2 cellular contexts compared by ENCODE assay signal in genomic region chrX:112941209-112941788, GRCh38.
TF ChIP-seq lines count a peak whose summit lies in the region.

No MANE protein-coding gene starts in this region.

TF ChIP-seq in liver, 16 proteins besides CTCF, POLR2A, EP300 and RAD21 (continued from another document):
- no peak for TF ChIP-seq ATF3 (IDR thresholded peaks at IDR 0.05)
- no peak for TF ChIP-seq ZBTB33 (IDR thresholded peaks at IDR 0.05)
- no peak for TF ChIP-seq SP1 (IDR thresholded peaks at IDR 0.05)
- no peak for TF ChIP-seq NR2F2 (IDR thresholded peaks at IDR 0.05)
- no peak for TF ChIP-seq REST (IDR thresholded peaks at IDR 0.05)
- TF ChIP-seq MAX (IDR thresholded peaks at IDR 0.05): no peak
- TF ChIP-seq HNF4G (IDR thresholded peaks at IDR 0.05): no peak
- TF ChIP-seq TAF1 (conservative IDR thresholded peaks at IDR 0.05): no peak
- no peak for TF ChIP-seq YY1 (IDR thresholded peaks at IDR 0.05)
- no peak for TF ChIP-seq FOXA1 (IDR thresholded peaks at IDR 0.05)
- TF ChIP-seq HNF4A (conservative IDR thresholded peaks at IDR 0.05): no peak
- no peak for TF ChIP-seq RXRA (IDR thresholded peaks at IDR 0.05)
- no peak for TF ChIP-seq JUND (IDR thresholded peaks at IDR 0.05)
TF ChIP-seq in liver: peak in this region for 0.

TF ChIP-seq in HepG2, 621 proteins besides CTCF, POLR2A, EP300 and RAD21:
- TF ChIP-seq HNF1A (IDR thresholded peaks at IDR 0.05; ENCODE audit: low read depth) (no peak), HNF1A (CRISPR knock-in tag; IDR thresholded peaks at IDR 0.05; ENCODE audit: borderline replicate concordance) (no peak), MXD1 (CRISPR knock-in tag; IDR thresholded peaks at IDR 0.05) (no peak), CHD4 (IDR thresholded peaks at IDR 0.05; ENCODE audit: borderline replicate concordance, low read length) (no peak), ZNF329 (CRISPR knock-in tag; IDR thresholded peaks at IDR 0.05; ENCODE audit: low read depth) (no peak), ZNF597 (CRISPR knock-in tag; IDR thresholded peaks at IDR 0.05) (no peak), TFE3 (CRISPR knock-in tag; IDR thresholded peaks at IDR 0.05) (no peak), NFE2L1 (CRISPR knock-in tag; IDR thresholded peaks at IDR 0.05; ENCODE audit: borderline replicate concordance) (no peak), RBM39 (IDR thresholded peaks at IDR 0.05; ENCODE audit: low read depth, low read length, poor library complexity, severe bottlenecking) (no peak), MBD4 (IDR thresholded peaks at IDR 0.05; ENCODE audit: borderline replicate concordance, low read length) (no peak), ZNF276 (CRISPR knock-in tag; IDR thresholded peaks at IDR 0.05; ENCODE audit: low read depth) (no peak), RXRB (CRISPR knock-in tag; IDR thresholded peaks at IDR 0.05; ENCODE audit: borderline replicate concordance) (no peak), ZNF513 (CRISPR knock-in tag; conservative IDR thresholded peaks at IDR 0.05) (no peak), HDAC6 (IDR thresholded peaks at IDR 0.05; ENCODE audit: low read depth, low read length) (no peak), SMYD3 (CRISPR knock-in tag; IDR thresholded peaks at IDR 0.05) (no peak), ZNF30 (CRISPR knock-in tag; IDR thresholded peaks at IDR 0.05) (no peak), ZNF160 (CRISPR knock-in tag; IDR thresholded peaks at IDR 0.05) (no peak)
